ENCODE assay signal across 21 cellular contexts in genomic region chr13:36509369-36509768, GRCh38.
A peak's percentile ranks its signal among the peaks of the same experiment; 100 is the strongest.
DNase-seq lines count a peak whose midpoint lies in the region; ATAC-seq, FAIRE-seq and TF ChIP-seq lines count a peak whose summit lies in the region.
"Had no signal": no experiment of that assay in that cellular context is flagged by ENCODE, and none has a peak within 500 bp of the region (broad histone marks: within the 10 kb centered on the region; RNA-seq: fewer than 3 reads in every experiment).

No MANE protein-coding gene starts in this region.

- POLR2A ChIA-PET in GM12878 (lab: Charles Lee) = no interaction called here

- no peaks in the 10 kb centered on the region for H3K4me1 ChIP-seq in GM12878 (ENCODE audit: control insufficient read depth, insufficient read depth, low read length)
- H3K4me1 ChIP-seq: heart left ventricle, parathyroid adenoma, sigmoid colon had no signal

- TF ChIP-seq RAD21 in GM12878 (IDR thresholded peaks at IDR 0.05; ENCODE audit: insufficient read depth, low read depth, low read length) = no peak

- H3K27me3 ChIP-seq in H7 (ENCODE audit: control insufficient read depth, insufficient read depth, low read length) = no peaks in the 10 kb centered on the region
- no peaks in the 10 kb centered on the region for H3K27me3 ChIP-seq in GM12878 (replicated peaks in 1 of 2; ENCODE audit: control insufficient read depth in 2 of 2, insufficient read depth in 2 of 2, low read length in 1 of 2)
- H3K27me3 ChIP-seq: heart left ventricle, sigmoid colon had no signal

- DNase-seq in CD14-positive monocyte (ENCODE audit: low spot score) (no peak), H7 (peak; percentile 38), GM12878 (ENCODE audit: low read depth, low spot score) (no peak), iPS-NIHi7 (ENCODE audit: extremely low spot score) (peak; percentile 43), left colon (no peak), NCI-H2227 treated with DMSO at 0.1 percent for 48 hours (lab: John Stamatoyannopoulos, UW) (no peak), GOT3 (lab: John Stamatoyannopoulos, UW) (no peak)
- DNase-seq: activated CD4-positive, alpha-beta T cell treated with anti-CD3 and anti-CD28 coated beads, Interleukin-2, amount 50 U/mL, for 48 hours; activated naive CD4-positive, alpha-beta T cell; activated T-cell treated with anti-CD3 and anti-CD28 coated beads, Interleukin-2, amount 50 U/mL, for 1 hour; cerebellar nuclear complex; COR-L47; effector memory CD4-positive, alpha-beta T cell; heart left ventricle; islet precursor cell; NCI-H2081 treated with DMSO at 0.1 percent for 48 hours; Right ventricle myocardium superior; sigmoid colon; stimulated activated naive CD4-positive, alpha-beta T cell had no signal

- no peak overlapping the region for H3K4me2 ChIP-seq in GM12878 (ENCODE audit: control insufficient read depth, insufficient read depth)

- TF ChIP-seq EP300 in GM12878 (IDR thresholded peaks at IDR 0.05; ENCODE audit: borderline replicate concordance in 1 of 2, control insufficient read depth in 1 of 2, low read depth in 2 of 2, low read length in 2 of 2) = no peak

- no peak for TF ChIP-seq POLR2A in GM12878 (IDR thresholded peaks at IDR 0.05; ENCODE audit: low read depth, low read length)

- H2AFZ ChIP-seq in GM12878 (ENCODE audit: control insufficient read depth, low read depth, low read length) = no peak overlapping the region
- H2AFZ ChIP-seq: parathyroid adenoma had no signal

- ATAC-seq in GM12878 (no peak), left colon (no peak)
- ATAC-seq: heart left ventricle had no signal

- intact Hi-C loops in CD14-positive monocyte (cut with micrococcal nuclease) = no loop called here
- intact Hi-C loops in GM12878 (cut with micrococcal nuclease; ENCODE audit: unreplicated experiment) = no loop called here
- intact Hi-C loops in left colon (cut with DNase I, micrococcal nuclease) = no loop called here

- H4K20me1 ChIP-seq in GM12878 (ENCODE audit: control insufficient read depth, insufficient read depth) = no peaks in the 10 kb centered on the region

- H3K9me3 Mint-ChIP-seq in CD14-positive monocyte = peaks cover 2 to 9% (median 4%) of the 10 kb centered on the region in 7 donors

- no TSS peak for BruUV-seq in GM12878 (replicated peaks; lab: Mats Ljungman, UMichigan)

- no peak overlapping the region for H3K9ac ChIP-seq in GM12878 (ENCODE audit: control insufficient read depth, insufficient read depth, low read length)
- H3K9ac ChIP-seq: parathyroid adenoma had no signal

- TF ChIP-seq CTCF in CD14-positive monocyte (IDR thresholded peaks at IDR 0.05) (peak; percentile 9), GM12878 (IDR thresholded peaks at IDR 0.05 in 2 of 3, conservative IDR thresholded peaks at IDR 0.05 in 1 of 3; ENCODE audit: control insufficient read depth in 2 of 3, extremely low read depth in 1 of 3, insufficient read depth in 1 of 3, low read depth in 3 of 3, low read length in 3 of 3) (0 out of 6 replicates have a peak, but pooled peaks of 2 of the 3 experiments have one; percentile 3 to 4)

- H3K79me2 ChIP-seq in GM12878 (ENCODE audit: control insufficient read depth, insufficient read depth, low read length) = no peaks in the 10 kb centered on the region
- H3K79me2 ChIP-seq: parathyroid adenoma had no signal

- no peak for FAIRE-seq in GM12878 (lab: Jason Lieb, UNC)

- H3K4me3 ChIP-seq in H7 (ENCODE audit: insufficient read depth, low read depth, low read length) = no peak overlapping the region
- no peak overlapping the region for H3K4me3 ChIP-seq in GM12878
- H3K4me3 ChIP-seq: heart left ventricle, lung, sigmoid colon had no signal

- H3K4me1 Mint-ChIP-seq in CD14-positive monocyte = peaks cover 2% of the 10 kb centered on the region

- RAD21 ChIA-PET in GM12878 (lab: Charles Lee; ENCODE audit: unreplicated experiment) = no interaction called here

- no peaks in the 10 kb centered on the region for H3K36me3 Mint-ChIP-seq in CD14-positive monocyte

- H3K27ac Mint-ChIP-seq in CD14-positive monocyte = no peak overlapping the region

- CTCF ChIA-PET in GM12878 (lab: Yijun Ruan, JAX) = no interaction called here

- H3K27ac ChIP-seq in GM12878 (ENCODE audit: control insufficient read depth, insufficient read depth) = no peak overlapping the region
- H3K27ac ChIP-seq: heart left ventricle, parathyroid adenoma, sigmoid colon had no signal

- SMC1A ChIA-PET in GM12878 (lab: Charles Lee; ENCODE audit: uncharacterized antibody, unreplicated experiment) = no interaction called here

- no peak overlapping the region for H3K4me3 Mint-ChIP-seq in CD14-positive monocyte

- no peaks in the 10 kb centered on the region for H3K9me3 ChIP-seq in GM12878 (replicated peaks; ENCODE audit: control insufficient read depth, insufficient read depth, low read length)

- in situ Hi-C loops in GM12878 (cut with MboI) = no loop called here

- H3K36me3 ChIP-seq in H7 (replicated peaks; ENCODE audit: control insufficient read depth, insufficient read depth, low read length) (no peaks in the 10 kb centered on the region), GM12878 (ENCODE audit: control insufficient read depth in 2 of 2, insufficient read depth in 2 of 2, low read length in 1 of 2) (no peaks in the 10 kb centered on the region)
- H3K36me3 ChIP-seq: heart left ventricle, sigmoid colon had no signal

- WGBS in GM12878 (ENCODE audit: insufficient coverage, insufficient replicate concordance, low lambda C conversion rate, missing lambda C conversion rate) = 0% methylated on average over 3 of the region's 3 CpGs

- peaks cover 0 to 3% (median 0%) of the 10 kb centered on the region in 3 donors for H3K27me3 Mint-ChIP-seq in CD14-positive monocyte (ENCODE audit: low read depth in 3 of 3)

TF ChIP-seq in GM12878, 131 proteins besides CTCF, POLR2A, EP300 and RAD21 (continues in another document):
- TF ChIP-seq IRF4 (IDR thresholded peaks at IDR 0.05; ENCODE audit: low read depth, low read length) = no peak
- TF ChIP-seq KDM1A (IDR thresholded peaks at IDR 0.05; ENCODE audit: borderline replicate concordance) = no peak
- TF ChIP-seq, protein P1, sequence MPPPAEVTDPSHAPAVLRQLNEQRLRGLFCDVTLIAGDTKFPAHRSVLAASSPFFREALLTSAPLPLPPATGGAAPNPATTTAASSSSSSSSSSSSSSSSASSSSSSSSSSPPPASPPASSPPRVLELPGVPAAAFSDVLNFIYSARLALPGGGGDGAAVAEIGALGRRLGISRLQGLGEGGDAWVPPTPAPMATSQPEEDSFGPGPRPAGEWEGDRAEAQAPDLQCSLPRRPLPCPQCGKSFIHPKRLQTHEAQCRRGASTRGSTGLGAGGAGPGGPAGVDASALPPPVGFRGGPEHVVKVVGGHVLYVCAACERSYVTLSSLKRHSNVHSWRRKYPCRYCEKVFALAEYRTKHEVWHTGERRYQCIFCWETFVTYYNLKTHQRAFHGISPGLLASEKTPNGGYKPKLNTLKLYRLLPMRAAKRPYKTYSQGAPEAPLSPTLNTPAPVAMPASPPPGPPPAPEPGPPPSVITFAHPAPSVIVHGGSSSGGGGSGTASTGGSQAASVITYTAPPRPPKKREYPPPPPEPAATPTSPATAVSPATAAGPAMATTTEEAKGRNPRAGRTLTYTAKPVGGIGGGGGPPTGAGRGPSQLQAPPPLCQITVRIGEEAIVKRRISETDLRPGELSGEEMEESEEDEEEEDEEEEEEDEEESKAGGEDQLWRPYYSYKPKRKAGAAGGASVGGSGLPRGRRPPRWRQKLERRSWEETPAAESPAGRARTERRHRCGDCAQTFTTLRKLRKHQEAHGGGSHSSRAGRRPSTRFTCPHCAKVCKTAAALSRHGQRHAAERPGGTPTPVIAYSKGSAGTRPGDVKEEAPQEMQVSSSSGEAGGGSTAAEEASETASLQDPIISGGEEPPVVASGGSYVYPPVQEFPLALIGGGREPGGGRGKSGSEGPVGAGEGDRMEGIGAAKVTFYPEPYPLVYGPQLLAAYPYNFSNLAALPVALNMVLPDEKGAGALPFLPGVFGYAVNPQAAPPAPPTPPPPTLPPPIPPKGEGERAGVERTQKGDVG (CRISPR knock-in tag; IDR thresholded peaks at IDR 0.05) = no peak
- TF ChIP-seq NR2C1 (IDR thresholded peaks at IDR 0.05) = no peak
- no peak for TF ChIP-seq DPF2 (IDR thresholded peaks at IDR 0.05)
- TF ChIP-seq ZBTB11 (CRISPR knock-in tag; IDR thresholded peaks at IDR 0.05) = no peak
- no peak for TF ChIP-seq YY1 (IDR thresholded peaks at IDR 0.05; ENCODE audit: low read depth, low read length)
- no peak for TF ChIP-seq CREB1 (IDR thresholded peaks at IDR 0.05; ENCODE audit: low read depth)
- no peak for TF ChIP-seq POLR2AphosphoS2 (IDR thresholded peaks at IDR 0.05; ENCODE audit: low read depth, low read length)
- TF ChIP-seq RELA (IDR thresholded peaks at IDR 0.05; ENCODE audit: borderline replicate concordance, partially characterized antibody) = no peak

Comparison
In these comparisons a context has a peak if more than half of its experiments do, and no peak if none do; other contexts are left out.
1. DNase-seq: peak in H7 (single experiment) and iPS-NIHi7 (single experiment); none in CD14-positive monocyte (single experiment), GM12878 (single experiment), left colon (0 of 2), NCI-H2227 treated with DMSO at 0.1 percent for 48 hours (single experiment) and GOT3 (single experiment).